ENCODE assay signal across 22 cellular contexts in genomic region chr20:2150660-2151059, GRCh38. TPM values are rescaled to one million over a fixed set of nuclear protein-coding genes. Genes with fewer than 3 reads are reported as not detected.
A peak's percentile ranks its signal among the peaks of the same experiment; 100 is the strongest.
DNase-seq lines count a peak whose midpoint lies in the region; ATAC-seq and TF ChIP-seq lines count a peak whose summit lies in the region.
"Had no signal": no experiment of that assay in that cellular context is flagged by ENCODE, and none has a peak within 500 bp of the region (broad histone marks: within the 10 kb centered on the region; RNA-seq: fewer than 3 reads in every experiment).

No MANE protein-coding gene starts in this region.

- no peak overlapping the region for H3K4me3 ChIP-seq in WERI-Rb-1 (ENCODE audit: low read depth, low read length)
- H3K4me3 ChIP-seq: A549; BLaER1 treated with 17β-estradiol and CSF1 and Interleukin-3, amounts not matched to agents 10 nM and 100 nM; MG63; SK-N-MC had no signal

- CTCF ChIA-PET in RWPE1 (lab: Yijun Ruan, JAX): interaction anchor here (1.1 kb wide), 1 partner anchor 22 kb away, joined by 3 read pairs; no protein-coding TSS in a partner anchor

- H3K27me3 ChIP-seq in WERI-Rb-1 (ENCODE audit: insufficient read depth, low read depth, severe bottlenecking) (no peaks in the 10 kb centered on the region), foreskin keratinocyte (no peaks in the 10 kb centered on the region)
- H3K27me3 ChIP-seq: BLaER1 treated with 17β-estradiol and CSF1 and Interleukin-3, amounts not matched to agents 10 nM and 100 nM; MG63 had no signal

- ATAC-seq in foreskin keratinocyte: peak; percentile 21
- no peak for ATAC-seq in HG03159 (IDR thresholded peaks at IDR 0.05; ENCODE audit: unreplicated experiment)
- ATAC-seq: A549, Panc1 had no signal

- H3K27ac ChIP-seq in RWPE1: peak overlapping the region; percentile 84
- H3K27ac ChIP-seq in WERI-Rb-1: no peak overlapping the region
- no peak overlapping the region for H3K27ac ChIP-seq in foreskin keratinocyte
- H3K27ac ChIP-seq: A549; BLaER1 treated with 17β-estradiol and CSF1 and Interleukin-3, amounts not matched to agents 10 nM and 100 nM; SK-N-MC had no signal

- peaks cover 4% of the 10 kb centered on the region for H3K4me1 ChIP-seq in foreskin keratinocyte
- H3K4me1 ChIP-seq: BLaER1 treated with 17β-estradiol and CSF1 and Interleukin-3, amounts not matched to agents 10 nM and 100 nM had no signal

- no peaks in the 10 kb centered on the region for H3K36me3 ChIP-seq in WERI-Rb-1
- H3K36me3 ChIP-seq: MG63 had no signal

- no peaks in the 10 kb centered on the region for H3K9me3 ChIP-seq in WERI-Rb-1 (ENCODE audit: severe bottlenecking)
- H3K9me3 ChIP-seq: A549; BLaER1 treated with 17β-estradiol and CSF1 and Interleukin-3, amounts not matched to agents 10 nM and 100 nM; MG63 had no signal

- POLR2A ChIA-PET in RWPE1 (lab: Yijun Ruan, JAX; ENCODE audit: low non-redundant PET): interaction anchor here (1.0 kb wide), 1 partner anchor 47 kb away, joined by 3 read pairs; no protein-coding TSS in a partner anchor

- intact Hi-C loops in posterior vena cava (cut with DNase I): no loop called here

- DNase-seq in RWPE1 (ENCODE audit: low spot score): no peak
- peak; percentile 20 for DNase-seq in WERI-Rb-1
- no peak for DNase-seq in foreskin keratinocyte
- peak; percentile 22 for DNase-seq in posterior vena cava (ENCODE audit: low spot score)
- DNase-seq in activated CD4-positive, alpha-beta T cell treated with anti-CD3 and anti-CD28 coated beads, Interleukin-2, amount 50 U/mL, for 48 hours: no peak
- DNase-seq in NCI-H1436 treated with DMSO at 0.1 percent for 48 hours (lab: John Stamatoyannopoulos, UW): no peak
- DNase-seq: AML-193; CD4-positive, alpha-beta T cell; H7; KBM-7; MG63; NCI-H1694; NCI-H2029 treated with DMSO at 0.1 percent for 48 hours; NCI-H226; NCI-H510A; NCI-H69; SIG-M5 had no signal

- TF ChIP-seq CTCF in RWPE1 (conservative IDR thresholded peaks at IDR 0.05; ENCODE audit: low read depth): no peak
- TF ChIP-seq CTCF in WERI-Rb-1 (IDR thresholded peaks at IDR 0.05; ENCODE audit: low read depth, low read length): no peak
- no peak for TF ChIP-seq CTCF in foreskin keratinocyte (conservative IDR thresholded peaks at IDR 0.05)

RNA-seq across cellular contexts. Expression of gene STK35, which starts 49.0 kb away (rescaled TPM):
- total RNA-seq in foreskin keratinocyte: 18.9 and 19.0 TPM in 2 replicates
- 6.6 and 7.9 TPM in 2 replicates for polyA plus RNA-seq in foreskin keratinocyte
- total RNA-seq in posterior vena cava: 10 to 100 TPM; 10.6 to 13.2 TPM

Comparison
In these comparisons a context has a peak if more than half of its experiments do, and no peak if none do; other contexts are left out.
1. DNase-seq: peak in WERI-Rb-1 (single experiment) and posterior vena cava (single experiment); none in RWPE1 (single experiment), foreskin keratinocyte (0 of 2), activated CD4-positive, alpha-beta T cell treated with anti-CD3 and anti-CD28 coated beads, Interleukin-2, amount 50 U/mL, for 48 hours (0 of 2) and NCI-H1436 treated with DMSO at 0.1 percent for 48 hours (single experiment).